ENCODE assay signal across 32 cellular contexts in genomic region chrX:38986586-38986985, GRCh38.
A peak's percentile ranks its signal among the peaks of the same experiment; 100 is the strongest.
DNase-seq lines count a peak whose midpoint lies in the region; ATAC-seq and TF ChIP-seq lines count a peak whose summit lies in the region.
"Had no signal": no experiment of that assay in that cellular context is flagged by ENCODE, and none has a peak within 500 bp of the region (broad histone marks: within the 10 kb centered on the region; RNA-seq: fewer than 3 reads in every experiment).

No MANE protein-coding gene starts in this region.

- no peaks in the 10 kb centered on the region for H3K36me3 Mint-ChIP-seq in activated CD4-positive, alpha-beta memory T cell treated with anti-CD3 and anti-CD28 coated beads for 36 hours
- no peaks in the 10 kb centered on the region for H3K36me3 Mint-ChIP-seq in activated CD8-positive, alpha-beta T cell treated with anti-CD3 and anti-CD28 coated beads for 36 hours (ENCODE audit: low read depth)
- H3K36me3 Mint-ChIP-seq: activated CD8-positive, alpha-beta memory T cell treated with anti-CD3 and anti-CD28 coated beads, Interleukin-2, amount 10 ng/mL, durations not matched to agents 7 days and 5 days; naive thymus-derived CD4-positive, alpha-beta T cell had no signal

- peaks cover 0 to 19% (median 11%) of the 10 kb centered on the region in 10 experiments; a peak in 11 of 20 replicates for H3K4me1 ChIP-seq in BLaER1 treated with 17β-estradiol and CSF1 and Interleukin-3, amounts not matched to agents 10 nM and 100 nM
- H3K4me1 ChIP-seq: A549, gastroesophageal sphincter, tibial artery had no signal

- no peaks in the 10 kb centered on the region for H3K9me3 Mint-ChIP-seq in activated CD4-positive, alpha-beta memory T cell treated with anti-CD3 and anti-CD28 coated beads for 36 hours
- no peaks in the 10 kb centered on the region for H3K9me3 Mint-ChIP-seq in activated CD8-positive, alpha-beta T cell treated with anti-CD3 and anti-CD28 coated beads for 36 hours
- H3K9me3 Mint-ChIP-seq: activated naive CD8-positive, alpha-beta T cell treated with anti-CD3 and anti-CD28 coated beads, Interleukin-2, amount 50 U/mL, for 24 hours; dendritic cell treated with granulocyte-macrophage colony-stimulating factor and Interleukin-4, amounts not matched to agents 40 ng/mL and 50 ng/mL, for 4 days; naive thymus-derived CD4-positive, alpha-beta T cell; stimulated activated naive CD8-positive, alpha-beta T cell treated with anti-CD3 and anti-CD28 coated beads, Interleukin-15, amount 100 ng/mL, for 72 hours had no signal

- intact Hi-C loops in left cardiac atrium (cut with DNase I), result no loop called here
- intact Hi-C loops in activated CD4-positive, alpha-beta memory T cell treated with anti-CD3 and anti-CD28 coated beads for 36 hours (cut with micrococcal nuclease), result no loop called here
- intact Hi-C loops in activated CD8-positive, alpha-beta T cell treated with anti-CD3 and anti-CD28 coated beads for 36 hours (cut with micrococcal nuclease), result loop anchor here (5.0 kb wide), 1 partner anchor 234 kb away; no protein-coding TSS in a partner anchor

- H3K36me3 ChIP-seq in BLaER1 treated with 17β-estradiol and CSF1 and Interleukin-3, amounts not matched to agents 10 nM and 100 nM, result no peaks in the 10 kb centered on the region
- no peaks in the 10 kb centered on the region for H3K36me3 ChIP-seq in WERI-Rb-1
- H3K36me3 ChIP-seq: gastroesophageal sphincter, tibial artery had no signal

- H3K4me3 ChIP-seq in BLaER1 treated with 17β-estradiol and CSF1 and Interleukin-3, amounts not matched to agents 10 nM and 100 nM, result no peak overlapping the region
- H3K4me3 ChIP-seq in HL-60 (replicated peaks; ENCODE audit: insufficient read depth, low read length) (no peak overlapping the region), WERI-Rb-1 (ENCODE audit: low read depth, low read length) (no peak overlapping the region)
- H3K4me3 ChIP-seq: A549, gastroesophageal sphincter, SK-N-MC, tibial artery had no signal

- H3K4me3 Mint-ChIP-seq in activated CD4-positive, alpha-beta memory T cell treated with anti-CD3 and anti-CD28 coated beads for 36 hours, result no peak overlapping the region
- no peak overlapping the region for H3K4me3 Mint-ChIP-seq in activated CD8-positive, alpha-beta T cell treated with anti-CD3 and anti-CD28 coated beads for 36 hours
- H3K4me3 Mint-ChIP-seq: activated CD8-positive, alpha-beta memory T cell treated with anti-CD3 and anti-CD28 coated beads, Interleukin-2, amount 10 ng/mL, durations not matched to agents 7 days and 5 days; activated naive CD8-positive, alpha-beta T cell treated with anti-CD3 and anti-CD28 coated beads, Interleukin-2, amount 50 U/mL, for 24 hours; B cell; dendritic cell treated with granulocyte-macrophage colony-stimulating factor and Interleukin-4, amounts not matched to agents 40 ng/mL and 50 ng/mL, for 4 days; naive thymus-derived CD4-positive, alpha-beta T cell; stimulated activated naive CD8-positive, alpha-beta T cell treated with anti-CD3 and anti-CD28 coated beads, Interleukin-15, amount 100 ng/mL, for 72 hours; T-helper 17 cell had no signal

- H3K27ac Mint-ChIP-seq in activated CD4-positive, alpha-beta memory T cell treated with anti-CD3 and anti-CD28 coated beads for 36 hours, result no peak overlapping the region
- no peak overlapping the region for H3K27ac Mint-ChIP-seq in activated CD8-positive, alpha-beta T cell treated with anti-CD3 and anti-CD28 coated beads for 36 hours
- H3K27ac Mint-ChIP-seq: activated CD8-positive, alpha-beta memory T cell treated with anti-CD3 and anti-CD28 coated beads, Interleukin-2, amount 10 ng/mL, durations not matched to agents 7 days and 5 days; activated naive CD8-positive, alpha-beta T cell treated with anti-CD3 and anti-CD28 coated beads, Interleukin-2, amount 50 U/mL, for 24 hours; B cell; dendritic cell treated with granulocyte-macrophage colony-stimulating factor and Interleukin-4, amounts not matched to agents 40 ng/mL and 50 ng/mL, for 4 days; T-helper 17 cell had no signal

- H3K27me3 ChIP-seq in BLaER1 treated with 17β-estradiol and CSF1 and Interleukin-3, amounts not matched to agents 10 nM and 100 nM, result no peaks in the 10 kb centered on the region
- no peaks in the 10 kb centered on the region for H3K27me3 ChIP-seq in HL-60 (ENCODE audit: insufficient read depth, poor library complexity, severe bottlenecking)
- H3K27me3 ChIP-seq in WERI-Rb-1 (ENCODE audit: insufficient read depth, low read depth, severe bottlenecking), result no peaks in the 10 kb centered on the region
- H3K27me3 ChIP-seq: gastroesophageal sphincter, tibial artery had no signal

- DNase-seq in HL-60 (ENCODE audit: low read depth in 1 of 2, low spot score in 1 of 2) (no peak), WERI-Rb-1 (peak; percentile 17), iPS-NIHi7 (ENCODE audit: extremely low spot score) (peak; percentile 62), left cardiac atrium (no peak)
- no peak for DNase-seq in activated CD4-positive, alpha-beta memory T cell treated with anti-CD3 and anti-CD28 coated beads for 36 hours
- no peak for DNase-seq in activated CD8-positive, alpha-beta T cell treated with anti-CD3 and anti-CD28 coated beads for 36 hours
- DNase-seq: activated CD4-positive, alpha-beta T cell treated with anti-CD3 and anti-CD28 coated beads for 48 hours; activated CD8-positive, alpha-beta memory T cell treated with anti-CD3 and anti-CD28 coated beads, Interleukin-2, amount 10 ng/mL, durations not matched to agents 7 days and 5 days; activated naive CD8-positive, alpha-beta T cell treated with anti-CD3 and anti-CD28 coated beads, Interleukin-2, amount 50 U/mL, for 24 hours; activated T-cell treated with anti-CD3 and anti-CD28 coated beads, Interleukin-2, amount 50 U/mL, for 48 hours; central memory CD4-positive, alpha-beta T cell; GOT3; islet precursor cell; KG1; midbrain; MM.1S; naive thymus-derived CD4-positive, alpha-beta T cell; NCI-H1417 treated with DMSO at 0.1 percent for 48 hours; NCI-H2107; NCI-H446; NCI-H774; occipital lobe; stimulated activated naive CD8-positive, alpha-beta T cell treated with anti-CD3 and anti-CD28 coated beads, Interleukin-15, amount 100 ng/mL, for 72 hours; T-helper 17 cell; tibial artery had no signal

- TF ChIP-seq CTCF in HL-60 (IDR thresholded peaks at IDR 0.05; ENCODE audit: insufficient read depth, low read length) (no peak), WERI-Rb-1 (IDR thresholded peaks at IDR 0.05; ENCODE audit: low read depth, low read length) (0 out of 2 replicates have a peak, but pooled peaks have one; percentile 21)
- TF ChIP-seq CTCF in activated CD8-positive, alpha-beta T cell treated with anti-CD3 and anti-CD28 coated beads for 36 hours (IDR thresholded peaks at IDR 0.05), result no peak

- POLR2A ChIA-PET in activated CD4-positive, alpha-beta memory T cell treated with anti-CD3 and anti-CD28 coated beads for 36 hours (lab: Charles Lee), result no interaction called here
- POLR2A ChIA-PET in activated CD8-positive, alpha-beta T cell treated with anti-CD3 and anti-CD28 coated beads for 36 hours (lab: Charles Lee), result no interaction called here

- H3K9me3 ChIP-seq in BLaER1 treated with 17β-estradiol and CSF1 and Interleukin-3, amounts not matched to agents 10 nM and 100 nM (replicated peaks in 1 of 11), result no peaks in the 10 kb centered on the region
- H3K9me3 ChIP-seq in WERI-Rb-1 (ENCODE audit: severe bottlenecking), result no peaks in the 10 kb centered on the region
- H3K9me3 ChIP-seq: A549, gastroesophageal sphincter, tibial artery had no signal

- H3K27me3 Mint-ChIP-seq in activated CD4-positive, alpha-beta memory T cell treated with anti-CD3 and anti-CD28 coated beads for 36 hours, result no peaks in the 10 kb centered on the region
- H3K27me3 Mint-ChIP-seq in activated CD8-positive, alpha-beta T cell treated with anti-CD3 and anti-CD28 coated beads for 36 hours, result no peaks in the 10 kb centered on the region
- H3K27me3 Mint-ChIP-seq: activated CD8-positive, alpha-beta memory T cell treated with anti-CD3 and anti-CD28 coated beads, Interleukin-2, amount 10 ng/mL, durations not matched to agents 7 days and 5 days; activated naive CD8-positive, alpha-beta T cell treated with anti-CD3 and anti-CD28 coated beads, Interleukin-2, amount 50 U/mL, for 24 hours; dendritic cell treated with granulocyte-macrophage colony-stimulating factor and Interleukin-4, amounts not matched to agents 40 ng/mL and 50 ng/mL, for 4 days; naive thymus-derived CD4-positive, alpha-beta T cell; stimulated activated naive CD8-positive, alpha-beta T cell treated with anti-CD3 and anti-CD28 coated beads, Interleukin-15, amount 100 ng/mL, for 72 hours; T-helper 17 cell had no signal

- H3K4me1 Mint-ChIP-seq in activated CD4-positive, alpha-beta memory T cell treated with anti-CD3 and anti-CD28 coated beads for 36 hours (ENCODE audit: low read depth), result no peaks in the 10 kb centered on the region
- no peaks in the 10 kb centered on the region for H3K4me1 Mint-ChIP-seq in activated CD8-positive, alpha-beta T cell treated with anti-CD3 and anti-CD28 coated beads for 36 hours (ENCODE audit: low read depth)
- H3K4me1 Mint-ChIP-seq: activated CD8-positive, alpha-beta memory T cell treated with anti-CD3 and anti-CD28 coated beads, Interleukin-2, amount 10 ng/mL, durations not matched to agents 7 days and 5 days; B cell; T-helper 17 cell had no signal

- peak overlapping the region in 6 of 11 experiments; percentile 10 to 59 (median 46); a peak in 8 of 22 replicates for H3K4me2 ChIP-seq in BLaER1 treated with 17β-estradiol and CSF1 and Interleukin-3, amounts not matched to agents 10 nM and 100 nM
- H3K4me2 ChIP-seq: A549 had no signal

- no peak overlapping the region for H3K27ac ChIP-seq in BLaER1 treated with 17β-estradiol and CSF1 and Interleukin-3, amounts not matched to agents 10 nM and 100 nM
- H3K27ac ChIP-seq in HL-60 (replicated peaks) (0 out of 2 replicates have a peak overlapping the region, but pooled peaks have one; percentile 27), WERI-Rb-1 (peak overlapping the region; percentile 53; the same call in 1 of the 2 replicates)
- H3K27ac ChIP-seq: A549, gastroesophageal sphincter, SK-N-MC, tibial artery had no signal

- CTCF ChIA-PET in activated CD4-positive, alpha-beta memory T cell treated with anti-CD3 and anti-CD28 coated beads for 36 hours (lab: Charles Lee), result interaction anchor here (1.6 to 2.4 kb wide), 2 partner anchors 12 to 219 kb away, joined by 5 to 17 read pairs; no protein-coding TSS in a partner anchor
- CTCF ChIA-PET in activated CD8-positive, alpha-beta T cell treated with anti-CD3 and anti-CD28 coated beads for 36 hours (lab: Charles Lee), result interaction anchor here (1.1 to 1.7 kb wide), 3 partner anchors 218 to 271 kb away, joined by 4 to 10 read pairs (median 7); no protein-coding TSS in a partner anchor

- no peaks in the 10 kb centered on the region for H4K20me1 ChIP-seq in BLaER1 treated with 17β-estradiol and CSF1 and Interleukin-3, amounts not matched to agents 10 nM and 100 nM

- no peak overlapping the region for H3K9ac ChIP-seq in BLaER1 treated with 17β-estradiol and CSF1 and Interleukin-3, amounts not matched to agents 10 nM and 100 nM

- no peak for ATAC-seq in left cardiac atrium
- no peak for ATAC-seq in HG03457 (IDR thresholded peaks at IDR 0.05; ENCODE audit: unreplicated experiment)
- ATAC-seq in activated CD8-positive, alpha-beta T cell treated with anti-CD3 and anti-CD28 coated beads for 36 hours, result no peak
- ATAC-seq: A549; activated CD8-positive, alpha-beta memory T cell treated with anti-CD3 and anti-CD28 coated beads, Interleukin-2, amount 10 ng/mL, durations not matched to agents 7 days and 5 days; activated naive CD8-positive, alpha-beta T cell treated with anti-CD3 and anti-CD28 coated beads, Interleukin-2, amount 50 U/mL, for 24 hours; gastroesophageal sphincter; naive thymus-derived CD4-positive, alpha-beta T cell; stimulated activated naive CD8-positive, alpha-beta T cell treated with anti-CD3 and anti-CD28 coated beads, Interleukin-15, amount 100 ng/mL, for 72 hours; T-helper 17 cell had no signal

Comparison
In these comparisons a context has a peak if more than half of its experiments do, and no peak if none do; other contexts are left out.
1. H3K27ac ChIP-seq: peak in HL-60 (single experiment) and WERI-Rb-1 (single experiment); none in BLaER1 treated with 17β-estradiol and CSF1 and Interleukin-3, amounts not matched to agents 10 nM and 100 nM (0 of 11).
2. DNase-seq: peak in WERI-Rb-1 (single experiment) and iPS-NIHi7 (single experiment); none in HL-60 (0 of 2), left cardiac atrium (single experiment), activated CD4-positive, alpha-beta memory T cell treated with anti-CD3 and anti-CD28 coated beads for 36 hours (single experiment) and activated CD8-positive, alpha-beta T cell treated with anti-CD3 and anti-CD28 coated beads for 36 hours (single experiment).